Comparison of ENCODE assay signal across 8 cellular contexts in the genomic region with DNA sequence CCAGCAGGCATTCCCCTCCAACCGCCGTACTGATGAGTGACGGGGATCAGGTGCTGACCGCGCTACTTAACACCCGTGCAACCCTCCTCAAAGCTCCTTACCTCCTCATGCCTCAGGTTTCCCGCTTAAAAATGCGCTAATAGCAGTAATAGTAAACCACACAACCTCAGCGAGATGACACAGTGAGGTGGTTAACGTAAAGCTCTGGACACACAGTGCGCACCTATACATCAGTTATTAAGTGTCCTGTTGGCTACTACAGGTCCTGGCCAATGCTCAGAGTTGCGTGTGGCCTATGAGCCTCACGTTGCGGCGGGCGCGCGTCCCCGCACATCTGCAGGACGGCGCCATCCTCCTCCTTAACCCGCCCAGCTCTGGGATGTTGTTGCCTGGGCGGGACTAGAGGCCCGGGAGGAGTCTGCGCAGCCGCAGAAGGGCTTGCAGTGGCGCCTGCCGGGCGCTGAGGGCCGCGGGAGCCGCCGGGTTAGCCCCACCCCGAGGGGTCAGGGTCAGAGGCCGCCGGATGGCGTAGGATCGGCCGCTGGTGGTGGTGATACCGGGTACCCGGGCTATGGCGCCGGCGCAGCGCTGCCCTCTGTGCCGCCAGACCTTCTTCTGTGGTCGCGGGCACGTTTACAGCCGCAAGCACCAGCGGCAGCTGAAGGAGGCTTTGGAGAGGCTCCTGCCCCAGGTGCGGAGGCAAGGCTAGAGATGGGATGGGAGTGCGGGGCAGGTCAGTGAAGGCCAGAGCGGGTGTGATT. TPM values are rescaled to one million over a fixed set of nuclear protein-coding genes. Genes with fewer than 3 reads are reported as not detected.
DNase-seq lines count a peak whose midpoint lies in the region; ATAC-seq, FAIRE-seq and TF ChIP-seq lines count a peak whose summit lies in the region.

A gene with protein sequence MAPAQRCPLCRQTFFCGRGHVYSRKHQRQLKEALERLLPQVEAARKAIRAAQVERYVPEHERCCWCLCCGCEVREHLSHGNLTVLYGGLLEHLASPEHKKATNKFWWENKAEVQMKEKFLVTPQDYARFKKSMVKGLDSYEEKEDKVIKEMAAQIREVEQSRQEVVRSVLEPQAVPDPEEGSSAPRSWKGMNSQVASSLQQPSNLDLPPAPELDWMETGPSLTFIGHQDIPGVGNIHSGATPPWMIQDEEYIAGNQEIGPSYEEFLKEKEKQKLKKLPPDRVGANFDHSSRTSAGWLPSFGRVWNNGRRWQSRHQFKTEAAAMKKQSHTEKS (plus strand): TSS at position 512 of the 761 bp plus-strand sequence. CDS start 60 bp downstream, at position 572.

- H3K4me2 ChIP-seq in DOHH2 (ENCODE audit: low read length) (peak within 1 kb of the TSS; percentile 94), GM23248 (ENCODE audit: unreplicated experiment) (peak within 1 kb of the TSS; percentile 99), Karpas-422 (ENCODE audit: low read depth, low read length, poor library complexity, severe bottlenecking) (peak within 1 kb of the TSS; percentile 80)

- H3K4me1 ChIP-seq in DOHH2 (ENCODE audit: control insufficient read depth, low read length) (peaks cover 23% of the 10 kb centered on the region), GM23248 (ENCODE audit: insufficient read depth) (peaks cover 26% of the 10 kb centered on the region), Karpas-422 (ENCODE audit: low read length) (peaks cover 11% of the 10 kb centered on the region)

- in situ Hi-C loops in GM23248 (cut with MboI): no loop called here

- ATAC-seq in naive B cell (ENCODE audit: low read depth in 2 of 2): peak; percentile 92 to 93
- ATAC-seq in stimulated activated memory B cell treated with anti-CD40 and anti-IgM and Interleukin-4, amounts not matched to agents 10 μg/mL and 1 μg/mL and 100 μg/mL, for 72 hours: peak; percentile 99

- peaks cover 27% of the 10 kb centered on the region for H3K4me1 Mint-ChIP-seq in activated T-helper 1 cell treated with anti-CD3 and anti-CD28 coated beads, Interleukin-12 subunit alpha, Interleukin-12 subunit beta, Interleukin-2, Interleukin-4 antibody, amounts not matched to agents 30 ng/mL and 10 ng/mL and 1 ng/mL, durations not matched to agents 14 hours and 24 hours and 36 hours (ENCODE audit: low read depth)
- H3K4me1 Mint-ChIP-seq in naive B cell: peaks cover 24 to 34% (median 27%) of the 10 kb centered on the region in 3 donors
- H3K4me1 Mint-ChIP-seq in stimulated activated memory B cell treated with anti-CD40 and anti-IgM and Interleukin-4, amounts not matched to agents 10 μg/mL and 1 μg/mL and 100 μg/mL, for 72 hours: peaks cover 41% of the 10 kb centered on the region

- H3K4me3 ChIP-seq in DOHH2 (ENCODE audit: low read length) (peak within 1 kb of the TSS; percentile 83), GM23248 (peak within 1 kb of the TSS; percentile 90), Karpas-422 (ENCODE audit: low read length) (peak within 1 kb of the TSS; percentile 83)

- FAIRE-seq in RCC 7860 (lab: Jason Lieb, UNC): no peak

- no peaks in the 10 kb centered on the region for H3K9me3 ChIP-seq in DOHH2 (ENCODE audit: control insufficient read depth, insufficient read depth, low read length)
- H3K9me3 ChIP-seq in GM23248 (ENCODE audit: low read depth): no peaks in the 10 kb centered on the region
- no peaks in the 10 kb centered on the region for H3K9me3 ChIP-seq in Karpas-422 (ENCODE audit: low read length)

- intact Hi-C loops in activated T-helper 1 cell treated with anti-CD3 and anti-CD28 coated beads, Interleukin-12 subunit alpha, Interleukin-12 subunit beta, Interleukin-2, Interleukin-4 antibody, amounts not matched to agents 30 ng/mL and 10 ng/mL and 1 ng/mL, durations not matched to agents 14 hours and 24 hours and 36 hours (cut with micrococcal nuclease): loop anchor here (1.0 to 5.0 kb wide), 12 partner anchors 20 to 432 kb away; a partner anchor contains a TSS

- peaks cover 50% of the 10 kb centered on the region for H3K79me2 ChIP-seq in DOHH2 (ENCODE audit: control insufficient read depth, low read length)
- H3K79me2 ChIP-seq in GM23248 (ENCODE audit: insufficient read depth): peaks cover 61% of the 10 kb centered on the region
- H3K79me2 ChIP-seq in Karpas-422 (ENCODE audit: low read length): peaks cover 33% of the 10 kb centered on the region

- H3K27me3 ChIP-seq in DOHH2 (ENCODE audit: control insufficient read depth, low read length): no peaks in the 10 kb centered on the region
- no peaks in the 10 kb centered on the region for H3K27me3 ChIP-seq in GM23248 (replicated peaks; ENCODE audit: insufficient read depth)
- no peaks in the 10 kb centered on the region for H3K27me3 ChIP-seq in Karpas-422 (ENCODE audit: low read length)

- H3F3A ChIP-seq in DOHH2 (ENCODE audit: control insufficient read depth, insufficient read depth) (no peaks in the 10 kb centered on the region), GM23248 (ENCODE audit: insufficient read depth) (peaks cover 34% of the 10 kb centered on the region)

- DNase-seq in GM23248: peak; percentile 96
- DNase-seq in Karpas-422: peak; percentile 93
- DNase-seq in RCC 7860 (ENCODE audit: low spot score): peak; percentile 75
- DNase-seq in activated T-helper 1 cell treated with anti-CD3 and anti-CD28 coated beads, Interleukin-12 subunit alpha, Interleukin-12 subunit beta, Interleukin-2, Interleukin-4 antibody, amounts not matched to agents 30 ng/mL and 10 ng/mL and 1 ng/mL, durations not matched to agents 14 hours and 24 hours and 36 hours (ENCODE audit: low spot score): peak; percentile 96
- peak; percentile 85 for DNase-seq in fibroblast of gingiva (ENCODE audit: low read depth)
- DNase-seq in naive B cell: peak; percentile 91

- H3K27ac Mint-ChIP-seq in activated T-helper 1 cell treated with anti-CD3 and anti-CD28 coated beads, Interleukin-12 subunit alpha, Interleukin-12 subunit beta, Interleukin-2, Interleukin-4 antibody, amounts not matched to agents 30 ng/mL and 10 ng/mL and 1 ng/mL, durations not matched to agents 14 hours and 24 hours and 36 hours: peak within 1 kb of the TSS; percentile 97
- peak within 1 kb of the TSS; percentile 83 to 99 (median 96) for H3K27ac Mint-ChIP-seq in naive B cell
- peak within 1 kb of the TSS; percentile 94 for H3K27ac Mint-ChIP-seq in stimulated activated memory B cell treated with anti-CD40 and anti-IgM and Interleukin-4, amounts not matched to agents 10 μg/mL and 1 μg/mL and 100 μg/mL, for 72 hours

- no peaks in the 10 kb centered on the region for H3K9me2 ChIP-seq in DOHH2 (replicated peaks; ENCODE audit: control insufficient read depth, low read length)
- no peaks in the 10 kb centered on the region for H3K9me2 ChIP-seq in GM23248 (ENCODE audit: insufficient read depth)
- H3K9me2 ChIP-seq in Karpas-422 (replicated peaks; ENCODE audit: insufficient read depth, low read length): no peaks in the 10 kb centered on the region

- peaks cover 52% of the 10 kb centered on the region for H3K36me3 ChIP-seq in DOHH2 (ENCODE audit: control insufficient read depth, low read length)
- peaks cover 20% of the 10 kb centered on the region for H3K36me3 ChIP-seq in GM23248 (ENCODE audit: low read depth)
- H3K36me3 ChIP-seq in Karpas-422 (ENCODE audit: insufficient read depth, low read length): no peaks in the 10 kb centered on the region

- no peaks in the 10 kb centered on the region for H3K27me3 Mint-ChIP-seq in activated T-helper 1 cell treated with anti-CD3 and anti-CD28 coated beads, Interleukin-12 subunit alpha, Interleukin-12 subunit beta, Interleukin-2, Interleukin-4 antibody, amounts not matched to agents 30 ng/mL and 10 ng/mL and 1 ng/mL, durations not matched to agents 14 hours and 24 hours and 36 hours (ENCODE audit: insufficient read depth)
- no peaks in the 10 kb centered on the region for H3K27me3 Mint-ChIP-seq in naive B cell
- no peaks in the 10 kb centered on the region for H3K27me3 Mint-ChIP-seq in stimulated activated memory B cell treated with anti-CD40 and anti-IgM and Interleukin-4, amounts not matched to agents 10 μg/mL and 1 μg/mL and 100 μg/mL, for 72 hours

- no peaks in the 10 kb centered on the region for H4K20me1 ChIP-seq in DOHH2 (ENCODE audit: control insufficient read depth, insufficient read depth, low read depth, low read length)
- no peaks in the 10 kb centered on the region for H4K20me1 ChIP-seq in GM23248 (ENCODE audit: insufficient read depth)
- no peaks in the 10 kb centered on the region for H4K20me1 ChIP-seq in Karpas-422 (ENCODE audit: insufficient read depth, low read depth, low read length)

- peak within 1 kb of the TSS; percentile 45 for H3K27ac ChIP-seq in DOHH2 (ENCODE audit: low read depth, low read length)
- peak within 1 kb of the TSS; percentile 75 for H3K27ac ChIP-seq in GM23248
- H3K27ac ChIP-seq in Karpas-422 (ENCODE audit: low read length): peak within 1 kb of the TSS; percentile 26; the same call in 1 of the 2 replicates

- 1% methylated on average over 46 to 54 of the region's 54 CpGs for WGBS in GM23248 (ENCODE audit: low coverage in 1 of 2, low lambda C conversion rate in 2 of 2, missing lambda C conversion rate in 2 of 2), 2 experiments

- TF ChIP-seq CTCF in DOHH2 (IDR thresholded peaks at IDR 0.05; ENCODE audit: low read depth, low read length, poor library complexity, severe bottlenecking): no peak

- peak within 1 kb of the TSS; percentile 99 for H2AFZ ChIP-seq in GM23248
- H2AFZ ChIP-seq in Karpas-422 (ENCODE audit: low read length): peak within 1 kb of the TSS; percentile 63

- peaks cover 18% of the 10 kb centered on the region for H3K36me3 Mint-ChIP-seq in activated T-helper 1 cell treated with anti-CD3 and anti-CD28 coated beads, Interleukin-12 subunit alpha, Interleukin-12 subunit beta, Interleukin-2, Interleukin-4 antibody, amounts not matched to agents 30 ng/mL and 10 ng/mL and 1 ng/mL, durations not matched to agents 14 hours and 24 hours and 36 hours (ENCODE audit: low read depth)
- peaks cover 0 to under 1% of the 10 kb centered on the region in 2 donors for H3K36me3 Mint-ChIP-seq in naive B cell
- H3K36me3 Mint-ChIP-seq in stimulated activated memory B cell treated with anti-CD40 and anti-IgM and Interleukin-4, amounts not matched to agents 10 μg/mL and 1 μg/mL and 100 μg/mL, for 72 hours: peaks cover 20% of the 10 kb centered on the region

- peak within 1 kb of the TSS; percentile 96 for H3K4me3 Mint-ChIP-seq in activated T-helper 1 cell treated with anti-CD3 and anti-CD28 coated beads, Interleukin-12 subunit alpha, Interleukin-12 subunit beta, Interleukin-2, Interleukin-4 antibody, amounts not matched to agents 30 ng/mL and 10 ng/mL and 1 ng/mL, durations not matched to agents 14 hours and 24 hours and 36 hours
- H3K4me3 Mint-ChIP-seq in naive B cell: peak within 1 kb of the TSS; percentile 93 to 98 (median 95)
- H3K4me3 Mint-ChIP-seq in stimulated activated memory B cell treated with anti-CD40 and anti-IgM and Interleukin-4, amounts not matched to agents 10 μg/mL and 1 μg/mL and 100 μg/mL, for 72 hours: peak within 1 kb of the TSS; percentile 100

- H3K9ac ChIP-seq in GM23248 (peak within 1 kb of the TSS; percentile 82), Karpas-422 (ENCODE audit: low read length) (peak within 1 kb of the TSS; percentile 80)

- no peaks in the 10 kb centered on the region for H3K9me3 Mint-ChIP-seq in activated T-helper 1 cell treated with anti-CD3 and anti-CD28 coated beads, Interleukin-12 subunit alpha, Interleukin-12 subunit beta, Interleukin-2, Interleukin-4 antibody, amounts not matched to agents 30 ng/mL and 10 ng/mL and 1 ng/mL, durations not matched to agents 14 hours and 24 hours and 36 hours
- no peaks in the 10 kb centered on the region for H3K9me3 Mint-ChIP-seq in naive B cell
- no peaks in the 10 kb centered on the region for H3K9me3 Mint-ChIP-seq in stimulated activated memory B cell treated with anti-CD40 and anti-IgM and Interleukin-4, amounts not matched to agents 10 μg/mL and 1 μg/mL and 100 μg/mL, for 72 hours

RNA-seq across cellular contexts. Expression of the gene that starts here (rescaled TPM):
- total RNA-seq in GM23248 (2014; rRNA removed; shearing (Covaris generic)): 15.3 and 19.3 TPM in 2 replicates
- polyA plus RNA-seq in GM23248 (2016; fragmentation: Nextera tagmentation; extraction: Ambion mirVana): 10.4 and 13.1 TPM in 2 replicates
- total RNA-seq in Karpas-422 (2014; rRNA removed; shearing (Covaris generic); ENCODE audit: low replicate concordance): 14.2 and 25.0 TPM in 2 replicates
- total RNA-seq in activated T-helper 1 cell treated with anti-CD3 and anti-CD28 coated beads, Interleukin-12 subunit alpha, Interleukin-12 subunit beta, Interleukin-2, Interleukin-4 antibody, amounts not matched to agents 30 ng/mL and 10 ng/mL and 1 ng/mL, durations not matched to agents 14 hours and 24 hours and 36 hours: 50.1 and 53.6 TPM in 2 replicates
- 10 to 100 TPM in 5 of 6 donors, 1 to 10 TPM in 1; 9.5 to 21.7 (median 12.3) TPM for polyA plus RNA-seq in naive B cell (ENCODE audit: low read depth in 6 of 6)

Comparison
In these comparisons a context has a peak if more than half of its experiments do, and no peak if none do; other contexts are left out.
1. Peak in every context shown above with its lines: DNase-seq, ATAC-seq, H3K4me3 ChIP-seq and H3K27ac ChIP-seq.